Comparison of ENCODE assay signal across 10 cellular contexts in genomic region chr22:35883028-35883620, GRCh38.
DNase-seq lines count a peak whose midpoint lies in the region; ATAC-seq, FAIRE-seq and TF ChIP-seq lines count a peak whose summit lies in the region.
"Had no signal": no experiment of that assay in that cellular context is flagged by ENCODE, and none has a peak within 500 bp of the region (broad histone marks: within the 10 kb centered on the region; RNA-seq: fewer than 3 reads in every experiment).

No MANE protein-coding gene starts in this region.

- H3K9me3 ChIP-seq in BLaER1 treated with 17β-estradiol and CSF1 and Interleukin-3, amounts not matched to agents 10 nM and 100 nM (replicated peaks in 1 of 11): no peaks in the 10 kb centered on the region
- H3K9me3 ChIP-seq in H1 (ENCODE audit: insufficient read depth in 2 of 2, low read depth in 1 of 2, low read length in 1 of 2) (no peaks in the 10 kb centered on the region), muscle layer of duodenum (ENCODE audit: control insufficient read depth in 1 of 2, low read length in 2 of 2) (no peaks in the 10 kb centered on the region), adrenal gland (replicated peaks in 1 of 3) (no peaks in the 10 kb centered on the region), spleen (no peaks in the 10 kb centered on the region)

- no peak overlapping the region for H2BK20ac ChIP-seq in H1 (ENCODE audit: low read length)

- no peak overlapping the region for H2AFZ ChIP-seq in H1 (ENCODE audit: low read length)

- no peak overlapping the region; a peak in 1 of 22 replicates for H3K9ac ChIP-seq in BLaER1 treated with 17β-estradiol and CSF1 and Interleukin-3, amounts not matched to agents 10 nM and 100 nM
- H3K9ac ChIP-seq in H1 (replicated peaks in 1 of 4; ENCODE audit: extremely low read depth in 1 of 4, low read depth in 3 of 4, low read length in 3 of 4): no peak overlapping the region

- H2BK120ac ChIP-seq in H1 (replicated peaks; ENCODE audit: low read depth, low read length): no peak overlapping the region

- peak overlapping the region in 2 of 11 experiments; percentile 25 to 28; a peak in 1 of 22 replicates for H3K27ac ChIP-seq in BLaER1 treated with 17β-estradiol and CSF1 and Interleukin-3, amounts not matched to agents 10 nM and 100 nM
- H3K27ac ChIP-seq in H1 (ENCODE audit: low read depth, low read length) (no peak overlapping the region), muscle layer of duodenum (ENCODE audit: low read length) (peak overlapping the region; percentile 12), adrenal gland (peak overlapping the region in 2 of 5 donors; percentile 10 to 49), spleen (peak overlapping the region in 2 of 8 donors; percentile 8 to 28)

- H3K79me2 ChIP-seq in H1 (ENCODE audit: control insufficient read depth in 1 of 2, insufficient read depth in 2 of 2, low read length in 2 of 2): peaks cover 0 to 51% of the 10 kb centered on the region in 2 experiments; a peak in 2 of 4 replicates

- peaks cover 0 to 5% (median 0%) of the 10 kb centered on the region in 11 experiments; a peak in 1 of 22 replicates for H4K20me1 ChIP-seq in BLaER1 treated with 17β-estradiol and CSF1 and Interleukin-3, amounts not matched to agents 10 nM and 100 nM
- peaks cover 0 to 3% of the 10 kb centered on the region in 2 experiments for H4K20me1 ChIP-seq in H1 (replicated peaks in 1 of 2; ENCODE audit: control insufficient read depth in 1 of 2, insufficient read depth in 2 of 2, low read length in 2 of 2)

- DNase-seq in M059J (ENCODE audit: low read depth) (peak; percentile 69), H1 (ENCODE audit: low read depth in 1 of 2, low spot score in 2 of 2) (no peak), adrenal gland (no peak), spleen (no peak)
- DNase-seq: glutamatergic neuron; stimulated activated CD4-positive, alpha-beta T cell treated with anti-CD3 and anti-CD28 coated beads, Interleukin-4, amount 100 ng/mL, for 24 hours had no signal

- TF ChIP-seq POLR2A in H1 (IDR thresholded peaks at IDR 0.05; ENCODE audit: control extremely low read depth in 1 of 2, low read depth in 2 of 2, low read length in 2 of 2) (no peak), adrenal gland (IDR thresholded peaks at IDR 0.05) (no peak), spleen (IDR thresholded peaks at IDR 0.05) (no peak)

- peaks cover 9 to 28% (median 21%) of the 10 kb centered on the region in 10 experiments for H3K4me1 ChIP-seq in BLaER1 treated with 17β-estradiol and CSF1 and Interleukin-3, amounts not matched to agents 10 nM and 100 nM
- H3K4me1 ChIP-seq in H1 (replicated peaks in 1 of 4; ENCODE audit: control insufficient read depth in 3 of 4, insufficient read depth in 4 of 4, low read length in 3 of 4) (peaks cover 0 to 9% (median 0%) of the 10 kb centered on the region in 4 experiments; a peak in 4 of 7 replicates), muscle layer of duodenum (ENCODE audit: control insufficient read depth in 1 of 2, insufficient read depth in 2 of 2, low read length in 2 of 2) (peaks cover 0 to 35% of the 10 kb centered on the region in 2 donors), adrenal gland (replicated peaks in 1 of 2) (peaks cover 0 to 14% of the 10 kb centered on the region in 2 donors), spleen (peaks cover 7 to 17% (median 11%) of the 10 kb centered on the region in 6 donors)

- H3K18ac ChIP-seq in H1 (ENCODE audit: extremely low read depth, low read length): no peak overlapping the region

- H2AK5ac ChIP-seq in H1 (ENCODE audit: low read depth, low read length): no peak overlapping the region

- 82% methylated on average over 5 of the region's 5 CpGs; no CpG with 5 or more reads in 1 of the 2 experiments for WGBS in H1 (ENCODE audit: extremely low coverage in 1 of 2, insufficient coverage in 1 of 2, insufficient read length in 1 of 2, insufficient replicate concordance in 2 of 2, low coverage in 1 of 2, low lambda C conversion rate in 2 of 2, missing lambda C conversion rate in 1 of 2), 2 experiments
- 73 to 79% (median 76%) methylated on average over 5 of the region's 5 CpGs for WGBS in adrenal gland, 4 donors
- 64 to 69% (median 67%) methylated on average over 5 of the region's 5 CpGs for WGBS in spleen, 5 donors

- no peak overlapping the region for H3K4ac ChIP-seq in H1 (replicated peaks; ENCODE audit: insufficient read length, low read depth, low read length)

- no peaks in the 10 kb centered on the region for H3K36me3 ChIP-seq in BLaER1 treated with 17β-estradiol and CSF1 and Interleukin-3, amounts not matched to agents 10 nM and 100 nM
- H3K36me3 ChIP-seq in H1 (ENCODE audit: control insufficient read depth in 2 of 4, insufficient read depth in 4 of 4, low read length in 3 of 4): no peaks in the 10 kb centered on the region
- no peaks in the 10 kb centered on the region for H3K36me3 ChIP-seq in muscle layer of duodenum (ENCODE audit: control insufficient read depth in 1 of 2, insufficient read depth in 2 of 2, low read length in 2 of 2)
- H3K36me3 ChIP-seq in adrenal gland (replicated peaks in 1 of 2): no peaks in the 10 kb centered on the region
- no peaks in the 10 kb centered on the region for H3K36me3 ChIP-seq in spleen

- intact Hi-C loops in adrenal gland (cut with DNase I) (no loop called here), spleen (cut with DNase I; ENCODE audit: low total_unique reads) (no loop called here)

- no peak overlapping the region for H4K91ac ChIP-seq in H1 (replicated peaks; ENCODE audit: insufficient read length, low read length)

- H3K23ac ChIP-seq in H1 (ENCODE audit: insufficient read length): no peak overlapping the region

- H4K5ac ChIP-seq in H1 (ENCODE audit: insufficient read length, low read depth, low read length): no peak overlapping the region

- no peak overlapping the region for H3K14ac ChIP-seq in H1 (ENCODE audit: insufficient read length)

- H3K4me3 ChIP-seq in BLaER1 treated with 17β-estradiol and CSF1 and Interleukin-3, amounts not matched to agents 10 nM and 100 nM: no peak overlapping the region
- H3K4me3 ChIP-seq in H1 (ENCODE audit: extremely low read depth in 1 of 4, insufficient read depth in 2 of 4, low read depth in 3 of 4, low read length in 4 of 4): no peak overlapping the region
- no peak overlapping the region for H3K4me3 ChIP-seq in muscle layer of duodenum (ENCODE audit: low read depth in 1 of 2, low read length in 2 of 2)
- H3K4me3 ChIP-seq in adrenal gland: no peak overlapping the region
- H3K4me3 ChIP-seq in spleen: no peak overlapping the region

- H3K23me2 ChIP-seq in H1 (ENCODE audit: low read depth, low read length): no peaks in the 10 kb centered on the region

- no peaks in the 10 kb centered on the region; the same call in 1 of the 2 replicates for H3K79me1 ChIP-seq in H1 (ENCODE audit: low read depth, low read length)

- no peak overlapping the region for H2BK15ac ChIP-seq in H1 (ENCODE audit: low read length)

- TF ChIP-seq EP300 in H1 (IDR thresholded peaks at IDR 0.05; ENCODE audit: borderline replicate concordance in 1 of 2, low read depth in 2 of 2, low read length in 2 of 2): no peak

- no peak overlapping the region for H3K56ac ChIP-seq in H1 (replicated peaks; ENCODE audit: insufficient read length, low read depth, low read length)

- ATAC-seq in HG03469 (IDR thresholded peaks at IDR 0.05; ENCODE audit: unreplicated experiment): no peak
- ATAC-seq in GM18858 (IDR thresholded peaks at IDR 0.05; ENCODE audit: unreplicated experiment): no peak

- no peak overlapping the region for H2BK5ac ChIP-seq in H1 (ENCODE audit: low read depth, low read length)

- TF ChIP-seq CTCF in H1 (IDR thresholded peaks at IDR 0.05; ENCODE audit: control extremely low read depth in 1 of 3, insufficient read depth in 1 of 3, low read depth in 1 of 3, low read length in 3 of 3) (no peak), adrenal gland (IDR thresholded peaks at IDR 0.05) (no peak), spleen (IDR thresholded peaks at IDR 0.05 in 8 of 11, conservative IDR thresholded peaks at IDR 0.05 in 3 of 11) (no peak)

- no peak for FAIRE-seq in H1 (lab: Jason Lieb, UNC)

- peak overlapping the region; percentile 0 to 64 (median 33); a peak in 17 of 22 replicates for H3K4me2 ChIP-seq in BLaER1 treated with 17β-estradiol and CSF1 and Interleukin-3, amounts not matched to agents 10 nM and 100 nM
- H3K4me2 ChIP-seq in H1 (ENCODE audit: insufficient read depth in 1 of 2, low read depth in 2 of 2, low read length in 2 of 2): no peak overlapping the region

- POLR2A ChIA-PET in H1 (lab: Charles Lee; ENCODE audit: partially characterized antibody): no interaction called here

- no peak overlapping the region for H4K8ac ChIP-seq in H1 (ENCODE audit: extremely low read depth, insufficient read depth, low read length)

- CTCF ChIA-PET in H1 (lab: Charles Lee; ENCODE audit: partially characterized antibody): interaction anchor here (0.6 to 3.0 kb wide), 3 partner anchors 10 to 1087 kb away, joined by 5 to 9 read pairs (median 6); no protein-coding TSS in a partner anchor

- H3K27me3 ChIP-seq in BLaER1 treated with 17β-estradiol and CSF1 and Interleukin-3, amounts not matched to agents 10 nM and 100 nM: no peaks in the 10 kb centered on the region
- H3K27me3 ChIP-seq in H1 (replicated peaks in 1 of 4; ENCODE audit: control insufficient read depth in 3 of 4, extremely low read depth in 1 of 4, insufficient read depth in 3 of 4, low read length in 3 of 4) (no peaks in the 10 kb centered on the region), muscle layer of duodenum (ENCODE audit: low read depth, low read length) (no peaks in the 10 kb centered on the region), adrenal gland (no peaks in the 10 kb centered on the region), spleen (replicated peaks in 1 of 7) (no peaks in the 10 kb centered on the region)

- TF ChIP-seq RAD21 in H1 (IDR thresholded peaks at IDR 0.05 in 1 of 2, conservative IDR thresholded peaks at IDR 0.05 in 1 of 2; ENCODE audit: low read depth in 2 of 2, low read length in 2 of 2): no peak

- H2BK12ac ChIP-seq in H1 (ENCODE audit: low read depth, low read length): no peak overlapping the region

TF ChIP-seq in H1, 55 proteins besides CTCF, POLR2A, EP300 and RAD21:
- no peak for TF ChIP-seq JUN (IDR thresholded peaks at IDR 0.05; ENCODE audit: low read depth, low read length)
- TF ChIP-seq JUND (IDR thresholded peaks at IDR 0.05; ENCODE audit: low read length): 0 out of 2 replicates have a peak, but pooled peaks have one; percentile 37

Comparison
In these comparisons a context has a peak if more than half of its experiments do, and no peak if none do; other contexts are left out.
1. H3K4me2 ChIP-seq: peak in BLaER1 treated with 17β-estradiol and CSF1 and Interleukin-3, amounts not matched to agents 10 nM and 100 nM (11 of 11); none in H1 (0 of 2).